20 cellular contexts compared by ENCODE assay signal in the genomic region with DNA sequence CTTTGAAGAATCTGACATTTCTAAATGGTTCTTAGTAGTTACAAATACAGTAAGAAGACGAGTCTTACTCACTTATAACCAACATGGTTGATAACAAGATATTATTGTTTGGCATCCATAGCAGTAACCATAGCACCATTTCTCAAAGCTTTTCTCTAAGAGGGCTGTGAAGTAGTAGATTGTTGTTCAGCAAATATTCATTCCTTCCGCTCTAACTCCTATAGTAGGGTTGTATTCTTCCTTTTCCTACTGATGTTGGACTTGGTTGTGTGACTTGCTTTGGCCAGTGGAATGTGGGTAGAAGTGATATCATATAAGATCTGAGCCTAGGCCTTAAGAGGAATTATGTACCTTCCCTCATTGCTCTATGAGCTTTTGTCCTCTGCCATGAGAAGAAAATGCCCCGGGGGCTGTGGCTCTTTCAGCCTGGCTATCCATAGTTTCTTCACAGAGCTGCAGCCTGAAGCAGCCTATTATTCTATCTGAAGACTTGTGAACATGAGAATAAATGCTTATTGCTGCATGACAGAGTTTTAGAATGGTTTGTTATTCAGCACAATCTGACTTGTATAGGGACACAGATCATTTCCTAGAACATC.
"Had no signal": no experiment of that assay in that cellular context is flagged by ENCODE, and none has a peak within 500 bp of the region (broad histone marks: within the 10 kb centered on the region; RNA-seq: fewer than 3 reads in every experiment).

No MANE protein-coding gene starts in this region.

- H3K36me3 ChIP-seq: brain microvascular endothelial cell, left lung, thyroid gland, uterus had no signal

- H3K4me1 ChIP-seq: left lung, parathyroid adenoma, thyroid gland, uterus had no signal

- H3K27ac ChIP-seq: brain microvascular endothelial cell, dorsolateral prefrontal cortex, left lung, parathyroid adenoma, thyroid gland, uterus had no signal

- H3K79me2 ChIP-seq: parathyroid adenoma had no signal

- DNase-seq: activated CD4-positive, alpha-beta T cell treated with anti-CD3 and anti-CD28 coated beads, Interleukin-2, amount 10 ng/mL, durations not matched to agents 24 days and 14 days; activated CD4-positive, CD25-positive, alpha-beta regulatory T cell; activated CD8-positive, alpha-beta T cell treated with anti-CD3 and anti-CD28 coated beads for 36 hours; activated naive CD4-positive, alpha-beta T cell treated with anti-CD3 and anti-CD28 coated beads, Interleukin-2, amount 10 ng/mL, durations not matched to agents 7 days and 5 days; activated naive CD8-positive, alpha-beta T cell treated with anti-CD3 and anti-CD28 coated beads, Interleukin-2, amount 50 U/mL, for 24 hours; activated T-cell treated with anti-CD3 and anti-CD28 coated beads, Interleukin-2, amount 50 U/mL, for 24 hours; anterior cingulate cortex; brain microvascular endothelial cell; central memory CD4-positive, alpha-beta T cell; dorsolateral prefrontal cortex; left lung; mucosa of descending colon; naive thymus-derived CD4-positive, alpha-beta T cell; stimulated activated CD4-positive, alpha-beta T cell treated with anti-CD3 and anti-CD28 coated beads, Interleukin-2, amount 100 ng/mL, for 24 hours; stimulated activated naive CD4-positive, alpha-beta T cell treated with Interleukin-2 at 50 U/mL for 16 hours; T-cell; T-helper 9 cell; thyroid gland; uterus had no signal

- ATAC-seq: activated CD8-positive, alpha-beta T cell treated with anti-CD3 and anti-CD28 coated beads for 36 hours; activated naive CD8-positive, alpha-beta T cell treated with anti-CD3 and anti-CD28 coated beads, Interleukin-2, amount 50 U/mL, for 24 hours; left lung; mucosa of descending colon; naive thymus-derived CD4-positive, alpha-beta T cell; T-cell had no signal

- H3K4me3 ChIP-seq: dorsolateral prefrontal cortex, left lung, mucosa of descending colon, thyroid gland, uterus had no signal

- H3K9ac ChIP-seq: parathyroid adenoma had no signal

- H3K27me3 ChIP-seq: brain microvascular endothelial cell, left lung, thyroid gland, uterus had no signal

- H3K9me3 ChIP-seq: thyroid gland, uterus had no signal

- H2AFZ ChIP-seq: parathyroid adenoma had no signal
